Comparison of ENCODE assay signal across 2 cellular contexts in the genomic region with DNA sequence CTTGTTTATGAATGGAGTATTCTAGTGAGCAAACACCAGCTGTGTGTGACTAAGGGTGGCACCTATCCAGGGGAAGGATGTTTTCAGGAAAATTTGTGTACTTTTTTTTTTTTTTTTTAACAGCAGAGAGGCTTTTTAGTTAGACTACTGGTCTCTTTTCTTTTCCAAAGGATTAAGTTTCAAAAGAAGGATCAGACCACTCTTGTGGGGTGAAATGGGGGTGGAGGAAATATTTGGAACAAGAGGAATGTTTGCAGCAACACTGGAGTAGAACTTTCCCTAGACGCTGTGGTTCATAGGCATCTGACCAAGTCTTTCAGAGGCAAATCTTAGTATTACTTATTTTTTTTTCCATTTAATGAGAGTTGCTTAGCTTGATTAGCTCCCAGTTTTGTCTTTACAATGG.
TF ChIP-seq lines count a peak whose summit lies in the region.

No MANE protein-coding gene starts in this region.

TF ChIP-seq in HepG2, 621 proteins besides CTCF, POLR2A, EP300 and RAD21 (continued from another document):
- TF ChIP-seq PRDM10 (CRISPR knock-in tag; IDR thresholded peaks at IDR 0.05; ENCODE audit: low read depth) = peak; percentile 51; the same call in 1 of the 2 replicates

TF ChIP-seq in SK-N-SH treated with all-trans-retinoic acid at 6 μM for 48 hours, 23 proteins besides CTCF, POLR2A, EP300 and RAD21 (continued from another document):
- no peak for TF ChIP-seq ZC3H10 (CRISPR knock-in tag; IDR thresholded peaks at IDR 0.05)
- no peak for TF ChIP-seq GLIS3 (CRISPR knock-in tag; IDR thresholded peaks at IDR 0.05)
- no peak for TF ChIP-seq ZFP30 (CRISPR knock-in tag; IDR thresholded peaks at IDR 0.05)
- no peak for TF ChIP-seq CREB5 (CRISPR knock-in tag; IDR thresholded peaks at IDR 0.05; ENCODE audit: low read depth)
- TF ChIP-seq OSR1 (CRISPR knock-in tag; IDR thresholded peaks at IDR 0.05) = no peak
- no peak for TF ChIP-seq ZNF565 (CRISPR knock-in tag; conservative IDR thresholded peaks at IDR 0.05; ENCODE audit: low read depth)
- no peak for TF ChIP-seq ZNF70 (CRISPR knock-in tag; IDR thresholded peaks at IDR 0.05)
- TF ChIP-seq CSDC2 (CRISPR knock-in tag; IDR thresholded peaks at IDR 0.05) = no peak
- TF ChIP-seq POU6F1 (CRISPR knock-in tag; IDR thresholded peaks at IDR 0.05; ENCODE audit: borderline replicate concordance, low read depth) = no peak
- TF ChIP-seq, protein P1, sequence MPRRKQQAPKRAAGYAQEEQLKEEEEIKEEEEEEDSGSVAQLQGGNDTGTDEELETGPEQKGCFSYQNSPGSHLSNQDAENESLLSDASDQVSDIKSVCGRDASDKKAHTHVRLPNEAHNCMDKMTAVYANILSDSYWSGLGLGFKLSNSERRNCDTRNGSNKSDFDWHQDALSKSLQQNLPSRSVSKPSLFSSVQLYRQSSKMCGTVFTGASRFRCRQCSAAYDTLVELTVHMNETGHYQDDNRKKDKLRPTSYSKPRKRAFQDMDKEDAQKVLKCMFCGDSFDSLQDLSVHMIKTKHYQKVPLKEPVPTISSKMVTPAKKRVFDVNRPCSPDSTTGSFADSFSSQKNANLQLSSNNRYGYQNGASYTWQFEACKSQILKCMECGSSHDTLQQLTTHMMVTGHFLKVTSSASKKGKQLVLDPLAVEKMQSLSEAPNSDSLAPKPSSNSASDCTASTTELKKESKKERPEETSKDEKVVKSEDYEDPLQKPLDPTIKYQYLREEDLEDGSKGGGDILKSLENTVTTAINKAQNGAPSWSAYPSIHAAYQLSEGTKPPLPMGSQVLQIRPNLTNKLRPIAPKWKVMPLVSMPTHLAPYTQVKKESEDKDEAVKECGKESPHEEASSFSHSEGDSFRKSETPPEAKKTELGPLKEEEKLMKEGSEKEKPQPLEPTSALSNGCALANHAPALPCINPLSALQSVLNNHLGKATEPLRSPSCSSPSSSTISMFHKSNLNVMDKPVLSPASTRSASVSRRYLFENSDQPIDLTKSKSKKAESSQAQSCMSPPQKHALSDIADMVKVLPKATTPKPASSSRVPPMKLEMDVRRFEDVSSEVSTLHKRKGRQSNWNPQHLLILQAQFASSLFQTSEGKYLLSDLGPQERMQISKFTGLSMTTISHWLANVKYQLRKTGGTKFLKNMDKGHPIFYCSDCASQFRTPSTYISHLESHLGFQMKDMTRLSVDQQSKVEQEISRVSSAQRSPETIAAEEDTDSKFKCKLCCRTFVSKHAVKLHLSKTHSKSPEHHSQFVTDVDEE (CRISPR knock-in tag; IDR thresholded peaks at IDR 0.05) = no peak
- no peak for TF ChIP-seq ESRRG (CRISPR knock-in tag; IDR thresholded peaks at IDR 0.05)
